Comparison of ENCODE assay signal across 11 cellular contexts in the genomic region with DNA sequence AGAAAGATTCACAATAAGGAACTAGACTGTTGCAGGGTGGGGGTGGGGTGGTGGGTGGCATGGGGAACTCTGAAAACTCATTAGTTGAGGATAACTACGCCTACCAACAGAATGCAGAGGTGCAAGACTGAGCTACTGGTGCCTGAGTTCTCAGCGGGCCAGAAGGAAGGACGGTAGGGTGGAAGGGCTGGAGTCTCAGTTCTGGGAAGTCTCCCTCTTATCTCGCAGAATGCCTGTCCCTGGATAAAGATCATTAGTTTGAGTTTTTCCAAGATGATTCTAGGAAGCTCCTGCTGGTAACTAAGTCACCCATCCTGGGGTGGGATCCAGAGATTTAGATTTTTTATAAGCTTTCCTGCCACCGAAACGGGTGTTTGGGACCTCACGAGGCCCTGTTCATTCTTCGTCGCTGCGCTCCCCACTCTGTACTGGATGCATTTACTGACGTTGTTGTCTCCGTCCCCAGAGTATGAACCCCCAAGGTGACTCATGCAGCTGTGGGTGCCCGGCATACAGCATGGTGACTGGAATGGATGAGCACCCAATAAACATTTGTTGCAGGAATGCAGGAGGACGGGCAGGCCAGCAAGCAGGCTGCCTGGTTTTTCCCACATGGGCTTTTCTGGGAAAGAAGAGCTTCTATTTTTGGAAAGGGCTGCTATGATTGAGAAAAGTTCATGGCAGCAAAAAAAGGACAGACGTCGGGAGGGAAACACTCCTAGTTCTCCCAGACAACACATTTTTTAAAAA. TPM values are rescaled to one million over a fixed set of nuclear protein-coding genes. Genes with fewer than 3 reads are reported as not detected.
DNase-seq lines count a peak whose midpoint lies in the region; TF ChIP-seq lines count a peak whose summit lies in the region.
"Had no signal": no experiment of that assay in that cellular context is flagged by ENCODE, and none has a peak within 500 bp of the region (broad histone marks: within the 10 kb centered on the region; RNA-seq: fewer than 3 reads in every experiment).

No MANE protein-coding gene starts in this region.

- H3K4me3 ChIP-seq in cardiac muscle cell: no peak overlapping the region

- peak overlapping the region; percentile 86 for H3K27ac ChIP-seq in cardiac muscle cell
- H3K27ac ChIP-seq: KMS-11 had no signal

- no peak overlapping the region for H3K4me3 Mint-ChIP-seq in progenitor cell of endocrine pancreas (ENCODE audit: low read depth)

- H3K9me3 Mint-ChIP-seq in progenitor cell of endocrine pancreas (ENCODE audit: low read depth): no peaks in the 10 kb centered on the region

- H3K27ac Mint-ChIP-seq in progenitor cell of endocrine pancreas: peak overlapping the region; percentile 65

- DNase-seq in Ammon's horn (ENCODE audit: low spot score) (peak; percentile 14), RPMI7951 (ENCODE audit: low read depth) (peak; percentile 68), cardiac muscle cell (ENCODE audit: low read depth in 1 of 2, low spot score in 1 of 2) (peak; percentile 35 to 64), progenitor cell of endocrine pancreas (ENCODE audit: low spot score, unreplicated experiment) (no peak), NCI-H1048 (lab: John Stamatoyannopoulos, UW) (no peak), foreskin melanocyte (no peak)
- DNase-seq in activated CD8-positive, alpha-beta memory T cell treated with anti-CD3 and anti-CD28 coated beads, Interleukin-2, amount 50 U/mL, for 4 hours: no peak
- DNase-seq in stimulated activated CD4-positive, alpha-beta T cell treated with anti-CD3 and anti-CD28 coated beads, Interleukin-1b, Interleukin-23, amount 100 ng/mL, for 48 hours: no peak
- DNase-seq: activated CD4-positive, CD25-positive, alpha-beta regulatory T cell; stimulated activated CD4-positive, alpha-beta T cell treated with anti-CD3 and anti-CD28 coated beads, Interleukin-12 subunit alpha, Interleukin-12 subunit beta, amount 100 ng/mL, for 4 hours had no signal

- no peaks in the 10 kb centered on the region for H3K9me3 ChIP-seq in cardiac muscle cell (ENCODE audit: low read depth)

- H3K36me3 Mint-ChIP-seq in progenitor cell of endocrine pancreas (ENCODE audit: insufficient read depth): peaks cover 4% of the 10 kb centered on the region

- H3K4me1 ChIP-seq in cardiac muscle cell (ENCODE audit: low read depth): peaks cover 32% of the 10 kb centered on the region

- H3K4me1 Mint-ChIP-seq in progenitor cell of endocrine pancreas (ENCODE audit: low read depth): peaks cover 32% of the 10 kb centered on the region

- TF ChIP-seq CTCF in cardiac muscle cell (IDR thresholded peaks at IDR 0.05; ENCODE audit: low read depth, low read length) (no peak), progenitor cell of endocrine pancreas (IDR thresholded peaks at IDR 0.05; ENCODE audit: unreplicated experiment) (no peak)

- H3K27me3 Mint-ChIP-seq in progenitor cell of endocrine pancreas: peaks cover 26% of the 10 kb centered on the region

- H3K27me3 ChIP-seq in cardiac muscle cell: peaks cover 6% of the 10 kb centered on the region

- H3K36me3 ChIP-seq in cardiac muscle cell: no peaks in the 10 kb centered on the region

RNA-seq across cellular contexts. Expression of gene SOD3, which starts 1.1 kb away (rescaled TPM):
- total RNA-seq in RPMI7951 (2014; rRNA removed; shearing (Covaris generic)): 1.2 and 1.9 TPM in 2 replicates
- total RNA-seq in cardiac muscle cell (23.2 and 31.0 TPM in 2 replicates), progenitor cell of endocrine pancreas (5.0 and 6.2 TPM in 2 replicates)
- 26.9 and 30.2 TPM in 2 replicates for polyA plus RNA-seq in cardiac muscle cell

Comparison
In these comparisons a context has a peak if more than half of its experiments do, and no peak if none do; other contexts are left out.
1. DNase-seq: peak in Ammon's horn (single experiment), RPMI7951 (single experiment) and cardiac muscle cell (2 of 2); none in progenitor cell of endocrine pancreas (single experiment), NCI-H1048 (single experiment), activated CD8-positive, alpha-beta memory T cell treated with anti-CD3 and anti-CD28 coated beads, Interleukin-2, amount 50 U/mL, for 4 hours (single experiment), foreskin melanocyte (single experiment) and stimulated activated CD4-positive, alpha-beta T cell treated with anti-CD3 and anti-CD28 coated beads, Interleukin-1b, Interleukin-23, amount 100 ng/mL, for 48 hours (single experiment).